Comparison of ENCODE assay signal across 10 cellular contexts in genomic region chr13:50892162-50892944, GRCh38. TPM values are rescaled to one million over a fixed set of nuclear protein-coding genes. Genes with fewer than 3 reads are reported as not detected.
DNase-seq lines count a peak whose midpoint lies in the region; ATAC-seq lines count a peak whose summit lies in the region.
"Had no signal": no experiment of that assay in that cellular context is flagged by ENCODE, and none has a peak within 500 bp of the region (broad histone marks: within the 10 kb centered on the region; RNA-seq: fewer than 3 reads in every experiment).

No MANE protein-coding gene starts in this region.

- CTCF ChIA-PET in activated naive CD4-positive, alpha-beta T cell treated with anti-CD3 and anti-CD28 coated beads for 36 hours (lab: Charles Lee) = interaction anchor here (0.6 to 6.3 kb wide), 8 partner anchors 18 to 807 kb away, joined by 3 to 65 read pairs (median 4); partner anchors contain the start of gene RNASEH2B

- H3K4me3 Mint-ChIP-seq in activated naive CD4-positive, alpha-beta T cell treated with anti-CD3 and anti-CD28 coated beads for 36 hours = peak overlapping the region; percentile 47
- peak overlapping the region; percentile 76 to 82 for H3K4me3 Mint-ChIP-seq in stimulated activated naive CD8-positive, alpha-beta T cell treated with anti-CD3 and anti-CD28 coated beads, Interleukin-15, amount 100 ng/mL, for 72 hours

- 0 out of 2 replicates have a peak, but pooled peaks cover 10% of the 10 kb centered on the region for H3K27me3 ChIP-seq in GM23248 (replicated peaks; ENCODE audit: insufficient read depth)

- H3K9me3 Mint-ChIP-seq in activated naive CD4-positive, alpha-beta T cell treated with anti-CD3 and anti-CD28 coated beads for 36 hours = no peaks in the 10 kb centered on the region
- peaks cover 7 to 10% of the 10 kb centered on the region in 2 donors for H3K9me3 Mint-ChIP-seq in stimulated activated naive CD8-positive, alpha-beta T cell treated with anti-CD3 and anti-CD28 coated beads, Interleukin-15, amount 100 ng/mL, for 72 hours

- no peaks in the 10 kb centered on the region for H3K27me3 Mint-ChIP-seq in activated naive CD4-positive, alpha-beta T cell treated with anti-CD3 and anti-CD28 coated beads for 36 hours (ENCODE audit: low read depth)
- no peaks in the 10 kb centered on the region for H3K27me3 Mint-ChIP-seq in stimulated activated naive CD8-positive, alpha-beta T cell treated with anti-CD3 and anti-CD28 coated beads, Interleukin-15, amount 100 ng/mL, for 72 hours

- no peak overlapping the region for H3K4me3 ChIP-seq in GM23248
- H3K4me3 ChIP-seq: A549 had no signal

- H3F3A ChIP-seq in GM23248 (ENCODE audit: insufficient read depth) = no peaks in the 10 kb centered on the region

- intact Hi-C loops in activated naive CD4-positive, alpha-beta T cell treated with anti-CD3 and anti-CD28 coated beads for 36 hours (cut with micrococcal nuclease) = loop anchor here (2.0 to 10.0 kb wide), 4 partner anchors 526 to 932 kb away; no protein-coding TSS in a partner anchor

- DNase-seq in SIG-M5 treated with dmso at 0.1 percent for 504 hours (lab: John Stamatoyannopoulos, UW; ENCODE audit: unreplicated experiment) (peak; percentile 58), SIG-M5 (lab: John Stamatoyannopoulos, UW) (no peak), NAMALWA (ENCODE audit: low spot score) (peak; percentile 85), NCI-H2171 (lab: John Stamatoyannopoulos, UW) (no peak), GM23248 (no peak)
- peak; percentile 53 for DNase-seq in activated naive CD4-positive, alpha-beta T cell treated with anti-CD3 and anti-CD28 coated beads for 36 hours
- DNase-seq in stimulated activated naive CD8-positive, alpha-beta T cell treated with anti-CD3 and anti-CD28 coated beads, Interleukin-15, amount 100 ng/mL, for 72 hours = peak in 1 of 2 donors; percentile 39

- H3K36me3 ChIP-seq in GM23248 (ENCODE audit: low read depth) = no peaks in the 10 kb centered on the region

- in situ Hi-C loops in GM23248 (cut with MboI) = no loop called here

- H3K9me2 ChIP-seq in GM23248 (ENCODE audit: insufficient read depth) = no peaks in the 10 kb centered on the region

- H3K4me1 ChIP-seq in GM23248 (ENCODE audit: insufficient read depth) = 0 out of 2 replicates have a peak, but pooled peaks cover 4% of the 10 kb centered on the region
- H3K4me1 ChIP-seq: A549, parathyroid adenoma had no signal

- H2AFZ ChIP-seq in GM23248 = no peak overlapping the region
- H2AFZ ChIP-seq: parathyroid adenoma had no signal

- H4K20me1 ChIP-seq in GM23248 (ENCODE audit: insufficient read depth) = no peaks in the 10 kb centered on the region

- H3K4me2 ChIP-seq in GM23248 (ENCODE audit: unreplicated experiment) = no peak overlapping the region
- H3K4me2 ChIP-seq: A549 had no signal

- peak overlapping the region; percentile 70 for H3K27ac Mint-ChIP-seq in activated naive CD4-positive, alpha-beta T cell treated with anti-CD3 and anti-CD28 coated beads for 36 hours
- H3K27ac Mint-ChIP-seq in stimulated activated naive CD8-positive, alpha-beta T cell treated with anti-CD3 and anti-CD28 coated beads, Interleukin-15, amount 100 ng/mL, for 72 hours = peak overlapping the region; percentile 31 to 91

- H3K9me3 ChIP-seq in GM23248 (ENCODE audit: low read depth) = no peaks in the 10 kb centered on the region
- H3K9me3 ChIP-seq: A549 had no signal

- H3K4me1 Mint-ChIP-seq in activated naive CD4-positive, alpha-beta T cell treated with anti-CD3 and anti-CD28 coated beads for 36 hours (ENCODE audit: low read depth) = peaks cover 38% of the 10 kb centered on the region
- H3K4me1 Mint-ChIP-seq in stimulated activated naive CD8-positive, alpha-beta T cell treated with anti-CD3 and anti-CD28 coated beads, Interleukin-15, amount 100 ng/mL, for 72 hours = peaks cover 42% of the 10 kb centered on the region

- no peak overlapping the region for H3K9ac ChIP-seq in GM23248
- H3K9ac ChIP-seq: parathyroid adenoma had no signal

- peaks cover 3% of the 10 kb centered on the region for H3K36me3 Mint-ChIP-seq in activated naive CD4-positive, alpha-beta T cell treated with anti-CD3 and anti-CD28 coated beads for 36 hours (ENCODE audit: low read depth)

- WGBS in GM23248 (ENCODE audit: low coverage in 1 of 2, low lambda C conversion rate in 2 of 2, missing lambda C conversion rate in 2 of 2), 2 experiments = 50 to 54% methylated on average over 8 of the region's 8 CpGs

- peak; percentile 68 for ATAC-seq in stimulated activated naive CD8-positive, alpha-beta T cell treated with anti-CD3 and anti-CD28 coated beads, Interleukin-15, amount 100 ng/mL, for 72 hours
- ATAC-seq in HG03196 (IDR thresholded peaks at IDR 0.05; ENCODE audit: unreplicated experiment) = no peak
- ATAC-seq: A549 had no signal

- no peaks in the 10 kb centered on the region for H3K79me2 ChIP-seq in GM23248 (ENCODE audit: insufficient read depth)
- H3K79me2 ChIP-seq: parathyroid adenoma had no signal

- H3K27ac ChIP-seq in GM23248 = no peak overlapping the region
- H3K27ac ChIP-seq: A549, parathyroid adenoma had no signal

RNA-seq across cellular contexts. Expression of gene RNASEH2B, which starts 17.2 kb away (rescaled TPM):
- total RNA-seq in activated naive CD4-positive, alpha-beta T cell treated with anti-CD3 and anti-CD28 coated beads for 36 hours = 10 to 100 TPM; 47.8 to 49.7 TPM
- 28.3 and 33.5 TPM in 2 replicates for total RNA-seq in GM23248 (2014; rRNA removed; shearing (Covaris generic))
- 27.9 and 32.0 TPM in 2 replicates for polyA plus RNA-seq in GM23248 (2016; fragmentation: Nextera tagmentation; extraction: Ambion mirVana)

RNA-seq across cellular contexts. Expression of gene DLEU7, which starts 48.9 kb away (rescaled TPM):
- not detected for total RNA-seq in activated naive CD4-positive, alpha-beta T cell treated with anti-CD3 and anti-CD28 coated beads for 36 hours
- total RNA-seq in GM23248 (2014; rRNA removed; shearing (Covaris generic)) = not detected in 2 replicates
- not detected in 2 replicates for polyA plus RNA-seq in GM23248 (2016; fragmentation: Nextera tagmentation; extraction: Ambion mirVana)
- polyA plus RNA-seq: A549 had no signal

Comparison
In these comparisons a context has a peak if more than half of its experiments do, and no peak if none do; other contexts are left out.
1. DNase-seq: peak in SIG-M5 treated with dmso at 0.1 percent for 504 hours (single experiment), NAMALWA (single experiment) and activated naive CD4-positive, alpha-beta T cell treated with anti-CD3 and anti-CD28 coated beads for 36 hours (single experiment); none in SIG-M5 (single experiment), NCI-H2171 (single experiment) and GM23248 (single experiment).